ENCODE assay signal across 1 cellular context in the genomic region with DNA sequence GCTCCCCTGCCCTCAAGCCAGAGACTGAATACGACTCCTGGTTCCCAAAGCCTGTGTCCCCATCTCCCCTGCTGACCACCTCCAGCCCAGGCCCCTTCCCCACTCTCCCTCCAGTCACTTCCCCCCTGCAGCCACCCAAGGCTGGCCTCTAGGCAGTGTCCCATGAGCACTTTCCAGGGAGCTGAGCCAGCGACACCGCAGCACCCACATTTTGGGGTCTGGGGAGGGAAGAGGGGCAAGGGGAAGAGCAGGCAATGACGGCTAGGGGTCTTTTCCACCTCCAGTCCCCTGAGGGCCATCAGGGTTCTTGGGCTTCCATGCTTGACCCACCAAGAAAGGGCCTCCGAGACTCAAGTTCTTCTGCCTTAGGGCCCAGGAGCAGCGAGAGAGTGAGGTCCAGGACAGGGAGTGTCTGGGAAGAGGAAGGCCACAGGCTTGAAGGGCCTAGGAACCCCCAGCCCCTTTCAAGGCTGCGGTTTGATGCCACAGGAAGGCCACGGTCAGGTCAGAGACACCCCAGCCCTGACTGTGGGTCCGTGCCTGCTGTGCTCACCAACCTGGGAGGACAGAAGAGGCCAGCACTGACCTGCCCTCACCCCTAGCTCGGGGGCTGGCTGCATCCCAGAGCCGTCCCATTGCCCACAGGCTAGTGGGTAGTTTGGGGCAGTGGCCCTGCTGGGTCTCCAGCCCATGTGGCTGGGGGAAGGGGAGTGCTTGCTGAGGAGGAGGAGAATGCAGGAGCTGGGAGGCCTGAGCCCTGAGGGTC.
TF ChIP-seq lines count a peak whose summit lies in the region.

No MANE protein-coding gene starts in this region.

TF ChIP-seq in IMR-90, 13 proteins besides CTCF, POLR2A, EP300 and RAD21:
- TF ChIP-seq CHD1 (IDR thresholded peaks at IDR 0.05; ENCODE audit: low read depth, low read length) (no peak), BHLHE40 (IDR thresholded peaks at IDR 0.05; ENCODE audit: low read depth, low read length) (no peak), MXI1 (IDR thresholded peaks at IDR 0.05; ENCODE audit: borderline replicate concordance, low read depth, low read length) (no peak), NFE2L2 (IDR thresholded peaks at IDR 0.05; ENCODE audit: low read depth, low read length) (no peak), RFX5 (IDR thresholded peaks at IDR 0.05; ENCODE audit: low read depth, low read length) (no peak), MAZ (IDR thresholded peaks at IDR 0.05; ENCODE audit: borderline replicate concordance, low read depth, low read length) (no peak), RCOR1 (IDR thresholded peaks at IDR 0.05; ENCODE audit: insufficient replicate concordance, low read length) (no peak), CEBPB (IDR thresholded peaks at IDR 0.05; ENCODE audit: low read depth, low read length) (no peak), FOS (IDR thresholded peaks at IDR 0.05; ENCODE audit: low read depth, low read length) (no peak), SMC3 (IDR thresholded peaks at IDR 0.05; ENCODE audit: low read depth, low read length) (no peak), MAFK (IDR thresholded peaks at IDR 0.05; ENCODE audit: low read depth, low read length) (no peak)
- TF ChIP-seq, protein P1, sequence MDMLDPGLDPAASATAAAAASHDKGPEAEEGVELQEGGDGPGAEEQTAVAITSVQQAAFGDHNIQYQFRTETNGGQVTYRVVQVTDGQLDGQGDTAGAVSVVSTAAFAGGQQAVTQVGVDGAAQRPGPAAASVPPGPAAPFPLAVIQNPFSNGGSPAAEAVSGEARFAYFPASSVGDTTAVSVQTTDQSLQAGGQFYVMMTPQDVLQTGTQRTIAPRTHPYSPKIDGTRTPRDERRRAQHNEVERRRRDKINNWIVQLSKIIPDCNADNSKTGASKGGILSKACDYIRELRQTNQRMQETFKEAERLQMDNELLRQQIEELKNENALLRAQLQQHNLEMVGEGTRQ (IDR thresholded peaks at IDR 0.05; ENCODE audit: low read depth, low read length): no peak
